ENCODE assay signal across 1 cellular context in the genomic region with DNA sequence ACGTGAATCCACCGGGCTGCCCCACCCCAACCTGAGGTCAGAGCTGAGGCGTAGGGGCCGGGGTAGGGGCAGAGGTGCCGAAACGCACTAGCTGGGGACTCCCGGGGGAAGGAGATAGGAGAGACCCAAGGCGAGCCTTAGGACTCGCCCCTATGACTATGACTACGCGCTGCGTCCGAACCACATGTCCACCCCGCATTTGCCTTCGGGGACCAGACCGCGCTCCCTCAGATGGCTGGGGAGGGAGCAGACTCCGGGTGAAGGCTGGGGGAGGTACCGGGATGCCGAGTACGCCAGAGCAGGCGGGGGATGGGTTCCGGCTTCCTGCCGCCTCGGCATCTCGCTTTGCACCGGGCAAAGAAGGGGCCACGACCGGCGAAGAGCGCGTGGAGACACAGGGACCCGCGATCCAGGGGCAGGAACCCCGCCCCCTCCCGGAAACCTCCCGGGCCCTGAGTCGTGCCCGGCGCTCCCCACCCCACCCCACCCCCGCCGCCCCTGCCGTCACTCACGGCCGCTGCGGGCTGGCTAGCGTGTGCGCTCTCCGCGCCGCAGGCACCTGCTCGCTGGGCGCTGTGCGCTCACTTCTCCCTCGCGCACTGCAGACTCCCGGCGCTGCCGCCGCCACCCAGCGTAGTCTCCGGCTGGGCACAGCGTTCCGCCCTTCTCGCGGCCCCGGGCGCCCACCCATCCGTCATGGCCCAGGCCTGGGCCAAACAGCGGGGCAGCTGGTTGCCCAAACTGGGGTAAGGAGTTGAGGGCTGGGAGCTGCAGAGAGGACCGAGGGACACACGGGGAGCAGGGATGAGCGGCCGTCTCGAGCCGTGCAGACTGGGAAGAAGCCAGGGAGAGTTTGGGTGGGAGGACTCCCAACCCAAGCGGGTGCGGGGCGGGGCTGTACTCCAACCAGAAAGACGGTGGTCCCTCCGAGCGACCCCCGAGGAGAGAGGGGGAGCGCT.
TF ChIP-seq lines count a peak whose summit lies in the region.

No MANE protein-coding gene starts in this region.

TF ChIP-seq in HEK293, 187 proteins besides CTCF, POLR2A, EP300 and RAD21 (continued from another document and continues in another):
- TF ChIP-seq ZNF768 (tag by site-specific recombination; IDR thresholded peaks at IDR 0.05) (no peak), ZNF350 (tag by site-specific recombination; IDR thresholded peaks at IDR 0.05) (no peak), ZNF776 (tag by site-specific recombination; IDR thresholded peaks at IDR 0.05; ENCODE audit: borderline replicate concordance) (no peak), SCRT1 (tag by site-specific recombination; IDR thresholded peaks at IDR 0.05; ENCODE audit: borderline replicate concordance) (no peak), ZNF621 (tag by site-specific recombination; IDR thresholded peaks at IDR 0.05) (no peak), ZSCAN23 (tag by site-specific recombination; IDR thresholded peaks at IDR 0.05) (no peak), IKZF3 (tag by site-specific recombination; IDR thresholded peaks at IDR 0.05) (no peak), ZNF391 (tag by site-specific recombination; IDR thresholded peaks at IDR 0.05; ENCODE audit: borderline replicate concordance, low read depth) (peak; percentile 44; the same call in 1 of the 2 replicates), ZNF335 (tag by site-specific recombination; conservative IDR thresholded peaks at IDR 0.05) (peak; percentile 97), ZNF830 (tag by site-specific recombination; IDR thresholded peaks at IDR 0.05; ENCODE audit: low read depth) (no peak), PRDM1 (tag by site-specific recombination; IDR thresholded peaks at IDR 0.05) (no peak), ZNF121 (tag by site-specific recombination; IDR thresholded peaks at IDR 0.05) (no peak), ZNF274 (IDR thresholded peaks at IDR 0.05; ENCODE audit: low read length) (no peak), ZNF274 (tag by site-specific recombination; IDR thresholded peaks at IDR 0.05; ENCODE audit: borderline replicate concordance) (no peak), ZNF629 (tag by site-specific recombination; IDR thresholded peaks at IDR 0.05) (no peak), ZNF600 (tag by site-specific recombination; IDR thresholded peaks at IDR 0.05) (peak; percentile 76), ZBTB1 (tag by site-specific recombination; IDR thresholded peaks at IDR 0.05) (no peak), ZNF677 (tag by site-specific recombination; IDR thresholded peaks at IDR 0.05) (no peak), KLF8 (tag by site-specific recombination; IDR thresholded peaks at IDR 0.05) (peak; percentile 13; the same call in 1 of the 2 replicates), ZNF132 (tag by site-specific recombination; IDR thresholded peaks at IDR 0.05; ENCODE audit: borderline replicate concordance) (no peak), ZNF214 (tag by site-specific recombination; IDR thresholded peaks at IDR 0.05; ENCODE audit: borderline replicate concordance) (no peak), MEIS1 (CRISPR knock-in tag; IDR thresholded peaks at IDR 0.05; ENCODE audit: borderline replicate concordance) (no peak), ZNF707 (tag by site-specific recombination; IDR thresholded peaks at IDR 0.05) (no peak), ZFHX2 (tag by site-specific recombination; conservative IDR thresholded peaks at IDR 0.05) (peak; percentile 15), ZNF501 (tag by site-specific recombination; IDR thresholded peaks at IDR 0.05) (peak; percentile 64), KLF1 (tag by site-specific recombination; IDR thresholded peaks at IDR 0.05) (peak; percentile 67), MYNN (tag by site-specific recombination; IDR thresholded peaks at IDR 0.05; ENCODE audit: borderline replicate concordance) (no peak; the same call in 1 of the 2 replicates)
- TF ChIP-seq, protein P1, sequence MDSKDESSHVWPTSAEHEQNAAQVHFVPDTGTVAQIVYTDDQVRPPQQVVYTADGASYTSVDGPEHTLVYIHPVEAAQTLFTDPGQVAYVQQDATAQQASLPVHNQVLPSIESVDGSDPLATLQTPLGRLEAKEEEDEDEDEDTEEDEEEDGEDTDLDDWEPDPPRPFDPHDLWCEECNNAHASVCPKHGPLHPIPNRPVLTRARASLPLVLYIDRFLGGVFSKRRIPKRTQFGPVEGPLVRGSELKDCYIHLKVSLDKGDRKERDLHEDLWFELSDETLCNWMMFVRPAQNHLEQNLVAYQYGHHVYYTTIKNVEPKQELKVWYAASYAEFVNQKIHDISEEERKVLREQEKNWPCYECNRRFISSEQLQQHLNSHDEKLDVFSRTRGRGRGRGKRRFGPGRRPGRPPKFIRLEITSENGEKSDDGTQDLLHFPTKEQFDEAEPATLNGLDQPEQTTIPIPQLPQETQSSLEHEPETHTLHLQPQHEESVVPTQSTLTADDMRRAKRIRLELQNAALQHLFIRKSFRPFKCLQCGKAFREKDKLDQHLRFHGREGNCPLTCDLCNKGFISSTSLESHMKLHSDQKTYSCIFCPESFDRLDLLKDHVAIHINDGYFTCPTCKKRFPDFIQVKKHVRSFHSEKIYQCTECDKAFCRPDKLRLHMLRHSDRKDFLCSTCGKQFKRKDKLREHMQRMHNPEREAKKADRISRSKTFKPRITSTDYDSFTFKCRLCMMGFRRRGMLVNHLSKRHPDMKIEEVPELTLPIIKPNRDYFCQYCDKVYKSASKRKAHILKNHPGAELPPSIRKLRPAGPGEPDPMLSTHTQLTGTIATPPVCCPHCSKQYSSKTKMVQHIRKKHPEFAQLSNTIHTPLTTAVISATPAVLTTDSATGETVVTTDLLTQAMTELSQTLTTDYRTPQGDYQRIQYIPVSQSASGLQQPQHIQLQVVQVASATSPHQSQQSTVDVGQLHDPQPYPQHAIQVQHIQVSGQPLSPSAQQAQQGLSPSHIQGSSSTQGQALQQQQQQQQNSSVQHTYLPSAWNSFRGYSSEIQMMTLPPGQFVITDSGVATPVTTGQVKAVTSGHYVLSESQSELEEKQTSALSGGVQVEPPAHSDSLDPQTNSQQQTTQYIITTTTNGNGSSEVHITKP (tag by site-specific recombination; IDR thresholded peaks at IDR 0.05), result peak; percentile 60
- TF ChIP-seq, protein P2, sequence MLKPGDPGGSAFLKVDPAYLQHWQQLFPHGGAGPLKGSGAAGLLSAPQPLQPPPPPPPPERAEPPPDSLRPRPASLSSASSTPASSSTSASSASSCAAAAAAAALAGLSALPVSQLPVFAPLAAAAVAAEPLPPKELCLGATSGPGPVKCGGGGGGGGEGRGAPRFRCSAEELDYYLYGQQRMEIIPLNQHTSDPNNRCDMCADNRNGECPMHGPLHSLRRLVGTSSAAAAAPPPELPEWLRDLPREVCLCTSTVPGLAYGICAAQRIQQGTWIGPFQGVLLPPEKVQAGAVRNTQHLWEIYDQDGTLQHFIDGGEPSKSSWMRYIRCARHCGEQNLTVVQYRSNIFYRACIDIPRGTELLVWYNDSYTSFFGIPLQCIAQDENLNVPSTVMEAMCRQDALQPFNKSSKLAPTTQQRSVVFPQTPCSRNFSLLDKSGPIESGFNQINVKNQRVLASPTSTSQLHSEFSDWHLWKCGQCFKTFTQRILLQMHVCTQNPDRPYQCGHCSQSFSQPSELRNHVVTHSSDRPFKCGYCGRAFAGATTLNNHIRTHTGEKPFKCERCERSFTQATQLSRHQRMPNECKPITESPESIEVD (tag by site-specific recombination; IDR thresholded peaks at IDR 0.05), result no peak
- TF ChIP-seq, protein P3, sequence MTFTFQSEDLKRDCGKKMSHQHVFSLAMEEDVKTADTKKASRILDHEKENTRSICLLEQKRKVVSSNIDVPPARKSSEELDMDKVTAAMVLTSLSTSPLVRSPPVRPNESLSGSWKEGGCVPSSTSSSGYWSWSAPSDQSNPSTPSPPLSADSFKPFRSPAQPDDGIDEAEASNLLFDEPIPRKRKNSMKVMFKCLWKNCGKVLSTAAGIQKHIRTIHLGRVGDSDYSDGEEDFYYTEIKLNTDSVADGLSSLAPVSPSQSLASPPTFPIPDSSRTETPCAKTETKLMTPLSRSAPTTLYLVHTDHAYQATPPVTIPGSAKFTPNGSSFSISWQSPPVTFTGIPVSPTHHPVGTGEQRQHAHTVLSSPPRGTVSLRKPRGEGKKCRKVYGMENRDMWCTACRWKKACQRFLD (tag by site-specific recombination; IDR thresholded peaks at IDR 0.05), result no peak
- TF ChIP-seq, protein P4, sequence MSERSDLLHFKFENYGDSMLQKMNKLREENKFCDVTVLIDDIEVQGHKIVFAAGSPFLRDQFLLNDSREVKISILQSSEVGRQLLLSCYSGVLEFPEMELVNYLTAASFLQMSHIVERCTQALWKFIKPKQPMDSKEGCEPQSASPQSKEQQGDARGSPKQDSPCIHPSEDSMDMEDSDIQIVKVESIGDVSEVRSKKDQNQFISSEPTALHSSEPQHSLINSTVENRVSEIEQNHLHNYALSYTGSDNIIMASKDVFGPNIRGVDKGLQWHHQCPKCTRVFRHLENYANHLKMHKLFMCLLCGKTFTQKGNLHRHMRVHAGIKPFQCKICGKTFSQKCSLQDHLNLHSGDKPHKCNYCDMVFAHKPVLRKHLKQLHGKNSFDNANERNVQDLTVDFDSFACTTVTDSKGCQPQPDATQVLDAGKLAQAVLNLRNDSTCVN (tag by site-specific recombination; optimal IDR thresholded peaks at IDR 0.05), result peak; percentile 94
- TF ChIP-seq, protein P5, sequence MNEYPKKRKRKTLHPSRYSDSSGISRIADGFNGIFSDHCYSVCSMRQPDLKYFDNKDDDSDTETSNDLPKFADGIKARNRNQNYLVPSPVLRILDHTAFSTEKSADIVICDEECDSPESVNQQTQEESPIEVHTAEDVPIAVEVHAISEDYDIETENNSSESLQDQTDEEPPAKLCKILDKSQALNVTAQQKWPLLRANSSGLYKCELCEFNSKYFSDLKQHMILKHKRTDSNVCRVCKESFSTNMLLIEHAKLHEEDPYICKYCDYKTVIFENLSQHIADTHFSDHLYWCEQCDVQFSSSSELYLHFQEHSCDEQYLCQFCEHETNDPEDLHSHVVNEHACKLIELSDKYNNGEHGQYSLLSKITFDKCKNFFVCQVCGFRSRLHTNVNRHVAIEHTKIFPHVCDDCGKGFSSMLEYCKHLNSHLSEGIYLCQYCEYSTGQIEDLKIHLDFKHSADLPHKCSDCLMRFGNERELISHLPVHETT (tag by site-specific recombination; IDR thresholded peaks at IDR 0.05), result no peak
- TF ChIP-seq, protein P6, sequence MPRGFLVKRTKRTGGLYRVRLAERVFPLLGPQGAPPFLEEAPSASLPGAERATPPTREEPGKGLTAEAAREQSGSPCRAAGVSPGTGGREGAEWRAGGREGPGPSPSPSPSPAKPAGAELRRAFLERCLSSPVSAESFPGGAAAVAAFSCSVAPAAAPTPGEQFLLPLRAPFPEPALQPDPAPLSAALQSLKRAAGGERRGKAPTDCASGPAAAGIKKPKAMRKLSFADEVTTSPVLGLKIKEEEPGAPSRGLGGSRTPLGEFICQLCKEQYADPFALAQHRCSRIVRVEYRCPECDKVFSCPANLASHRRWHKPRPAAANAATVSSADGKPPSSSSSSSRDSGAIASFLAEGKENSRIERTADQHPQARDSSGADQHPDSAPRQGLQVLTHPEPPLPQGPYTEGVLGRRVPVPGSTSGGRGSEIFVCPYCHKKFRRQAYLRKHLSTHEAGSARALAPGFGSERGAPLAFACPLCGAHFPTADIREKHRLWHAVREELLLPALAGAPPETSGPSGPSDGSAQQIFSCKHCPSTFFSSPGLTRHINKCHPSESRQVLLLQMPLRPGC (tag by site-specific recombination; IDR thresholded peaks at IDR 0.05), result no peak
- TF ChIP-seq, protein P7, sequence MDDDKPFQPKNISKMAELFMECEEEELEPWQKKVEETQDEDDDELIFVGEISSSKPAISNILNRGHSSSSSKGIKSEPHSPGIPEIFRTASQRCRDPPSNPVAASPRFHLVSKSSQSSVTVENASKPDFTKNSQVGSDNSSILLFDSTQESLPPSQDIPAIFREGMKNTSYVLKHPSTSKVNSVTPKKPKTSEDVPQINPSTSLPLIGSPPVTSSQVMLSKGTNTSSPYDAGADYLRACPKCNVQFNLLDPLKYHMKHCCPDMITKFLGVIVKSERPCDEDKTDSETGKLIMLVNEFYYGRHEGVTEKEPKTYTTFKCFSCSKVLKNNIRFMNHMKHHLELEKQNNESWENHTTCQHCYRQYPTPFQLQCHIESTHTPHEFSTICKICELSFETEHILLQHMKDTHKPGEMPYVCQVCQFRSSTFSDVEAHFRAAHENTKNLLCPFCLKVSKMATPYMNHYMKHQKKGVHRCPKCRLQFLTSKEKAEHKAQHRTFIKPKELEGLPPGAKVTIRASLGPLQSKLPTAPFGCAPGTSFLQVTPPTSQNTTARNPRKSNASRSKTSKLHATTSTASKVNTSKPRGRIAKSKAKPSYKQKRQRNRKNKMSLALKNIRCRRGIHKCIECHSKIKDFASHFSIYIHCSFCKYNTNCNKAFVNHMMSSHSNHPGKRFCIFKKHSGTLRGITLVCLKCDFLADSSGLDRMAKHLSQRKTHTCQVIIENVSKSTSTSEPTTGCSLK (tag by site-specific recombination; IDR thresholded peaks at IDR 0.05), result no peak
- TF ChIP-seq, protein P8, sequence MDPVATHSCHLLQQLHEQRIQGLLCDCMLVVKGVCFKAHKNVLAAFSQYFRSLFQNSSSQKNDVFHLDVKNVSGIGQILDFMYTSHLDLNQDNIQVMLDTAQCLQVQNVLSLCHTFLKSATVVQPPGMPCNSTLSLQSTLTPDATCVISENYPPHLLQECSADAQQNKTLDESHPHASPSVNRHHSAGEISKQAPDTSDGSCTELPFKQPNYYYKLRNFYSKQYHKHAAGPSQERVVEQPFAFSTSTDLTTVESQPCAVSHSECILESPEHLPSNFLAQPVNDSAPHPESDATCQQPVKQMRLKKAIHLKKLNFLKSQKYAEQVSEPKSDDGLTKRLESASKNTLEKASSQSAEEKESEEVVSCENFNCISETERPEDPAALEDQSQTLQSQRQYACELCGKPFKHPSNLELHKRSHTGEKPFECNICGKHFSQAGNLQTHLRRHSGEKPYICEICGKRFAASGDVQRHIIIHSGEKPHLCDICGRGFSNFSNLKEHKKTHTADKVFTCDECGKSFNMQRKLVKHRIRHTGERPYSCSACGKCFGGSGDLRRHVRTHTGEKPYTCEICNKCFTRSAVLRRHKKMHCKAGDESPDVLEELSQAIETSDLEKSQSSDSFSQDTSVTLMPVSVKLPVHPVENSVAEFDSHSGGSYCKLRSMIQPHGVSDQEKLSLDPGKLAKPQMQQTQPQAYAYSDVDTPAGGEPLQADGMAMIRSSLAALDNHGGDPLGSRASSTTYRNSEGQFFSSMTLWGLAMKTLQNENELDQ (tag by site-specific recombination; IDR thresholded peaks at IDR 0.05; ENCODE audit: low read depth), result no peak
